ENCODE assay signal across 8 cellular contexts in the genomic region with DNA sequence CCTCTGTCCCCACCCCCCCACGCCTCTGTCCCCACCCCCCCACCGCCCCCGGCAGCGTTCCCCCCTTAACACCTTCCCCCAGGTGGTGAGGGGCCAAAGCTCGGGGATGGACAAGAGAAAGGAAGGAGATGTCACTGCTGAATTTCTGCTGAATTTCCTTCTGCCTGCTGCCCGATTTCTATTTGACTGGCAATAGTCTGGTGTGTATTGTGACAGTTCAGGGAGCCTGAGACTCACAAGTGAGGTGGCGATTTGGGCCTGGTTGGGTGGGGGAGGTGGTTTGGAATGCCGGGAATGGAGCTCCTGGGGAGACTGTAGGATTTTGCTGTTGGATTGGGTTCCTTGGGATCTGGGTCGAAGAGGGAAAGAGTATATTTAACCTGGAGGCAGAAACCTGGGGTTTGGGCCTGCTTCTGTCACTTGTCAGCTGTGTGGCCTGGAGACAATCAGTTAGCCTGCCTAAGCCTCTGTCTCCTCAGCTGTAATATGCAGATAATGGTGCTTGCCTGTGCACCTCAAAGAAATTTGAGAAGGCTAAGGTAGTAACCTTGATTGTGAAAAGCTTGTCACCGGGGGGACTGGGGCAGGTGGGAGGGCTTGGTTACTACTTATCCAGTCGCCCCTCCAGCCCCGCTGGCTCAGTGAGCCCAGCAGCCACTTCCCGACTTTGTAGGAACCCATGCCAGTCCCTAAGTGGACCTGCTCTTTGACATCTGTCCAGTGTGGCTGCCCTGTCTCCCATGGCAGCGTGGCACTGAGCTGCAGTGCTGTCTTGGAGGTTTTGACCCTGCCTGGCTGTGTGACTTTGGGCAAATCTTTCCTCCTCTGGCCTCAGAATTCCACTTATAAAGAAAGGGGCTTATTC. TPM values are rescaled to one million over a fixed set of nuclear protein-coding genes. Genes with fewer than 3 reads are reported as not detected.
DNase-seq lines count a peak whose midpoint lies in the region; ATAC-seq and TF ChIP-seq lines count a peak whose summit lies in the region.

No MANE protein-coding gene starts in this region.

- ATAC-seq in natural killer cell (peak in 1 of 3 donors; percentile 18), GM21447 (IDR thresholded peaks at IDR 0.05; ENCODE audit: unreplicated experiment) (no peak)

- intact Hi-C loops in natural killer cell (cut with micrococcal nuclease): loop anchor here (1.0 to 2.0 kb wide), 3 partner anchors 7 to 20 kb away; a partner anchor contains a TSS

- H3K9me3 Mint-ChIP-seq in endodermal cell (no peaks in the 10 kb centered on the region), natural killer cell (no peaks in the 10 kb centered on the region)

- H3K9ac ChIP-seq in endodermal cell (ENCODE audit: extremely low read depth, low read length, poor library complexity, severe bottlenecking): peak overlapping the region; percentile 91

- H3K9me3 ChIP-seq in endodermal cell (ENCODE audit: control insufficient read depth, low read length): no peaks in the 10 kb centered on the region

- H3K4me1 Mint-ChIP-seq in endodermal cell (peaks cover 40% of the 10 kb centered on the region), natural killer cell (peaks cover 11 to 43% of the 10 kb centered on the region in 2 donors)

- no peak for TF ChIP-seq CTCF in RWPE1 (conservative IDR thresholded peaks at IDR 0.05; ENCODE audit: low read depth)
- TF ChIP-seq CTCF in endodermal cell (conservative IDR thresholded peaks at IDR 0.05): no peak
- TF ChIP-seq CTCF in natural killer cell (IDR thresholded peaks at IDR 0.05): no peak

- H3K4me3 ChIP-seq in endodermal cell (ENCODE audit: low read length): peak overlapping the region; percentile 71

- H3K36me3 ChIP-seq in endodermal cell (ENCODE audit: control insufficient read depth, insufficient read depth, low read length): peaks cover 21% of the 10 kb centered on the region

- WGBS in endodermal cell (ENCODE audit: insufficient coverage in 1 of 2, insufficient read length in 1 of 2), 2 experiments: 25 to 46% methylated on average over 7 to 10 of the region's 14 CpGs

- H3K27ac Mint-ChIP-seq in endodermal cell (peak overlapping the region; percentile 91), natural killer cell (peak overlapping the region; percentile 96 to 99)

- peaks cover 21% of the 10 kb centered on the region for H3K4me1 ChIP-seq in endodermal cell (ENCODE audit: control insufficient read depth, insufficient read depth, low read length)

- POLR2A ChIA-PET in RWPE1 (lab: Yijun Ruan, JAX; ENCODE audit: low non-redundant PET): interaction anchor here (0.6 to 1.0 kb wide), 2 partner anchors 8 to 11 kb away, joined by 3 to 10 read pairs; a partner anchor contains a TSS

- DNase-seq in NCI-H1417 (lab: John Stamatoyannopoulos, UW) (peak in 2 of 3 experiments; percentile 32 to 67), NCI-H1417 treated with DMSO at 0.1 percent for 48 hours (lab: John Stamatoyannopoulos, UW) (no peak), RWPE1 (ENCODE audit: low spot score) (no peak), endodermal cell (peak; percentile 95), natural killer cell (no peak), cerebellum (ENCODE audit: low spot score) (no peak), NCI-H2029 (lab: John Stamatoyannopoulos, UW) (no peak)

- H3K27ac ChIP-seq in RWPE1 (peak overlapping the region; percentile 98), endodermal cell (ENCODE audit: low read depth, low read length) (peak overlapping the region; percentile 93)

- H3K36me3 Mint-ChIP-seq in endodermal cell (ENCODE audit: low read depth) (peaks cover 8% of the 10 kb centered on the region), natural killer cell (no peaks in the 10 kb centered on the region)

- H3K4me3 Mint-ChIP-seq in endodermal cell: peak overlapping the region; percentile 52
- H3K4me3 Mint-ChIP-seq in natural killer cell: peak overlapping the region; percentile 74

- H3K27me3 ChIP-seq in endodermal cell (ENCODE audit: control insufficient read depth, insufficient read depth, low read length, poor library complexity, severe bottlenecking): no peaks in the 10 kb centered on the region

- CTCF ChIA-PET in RWPE1 (lab: Yijun Ruan, JAX): interaction anchor here (0.6 to 1.8 kb wide), 2 partner anchors 10 to 25 kb away, joined by 3 to 6 read pairs; no protein-coding TSS in a partner anchor

- H3K27me3 Mint-ChIP-seq in endodermal cell (ENCODE audit: insufficient read depth) (peaks cover 5% of the 10 kb centered on the region), natural killer cell (ENCODE audit: low read depth in 2 of 2) (peaks cover 0 to 7% of the 10 kb centered on the region in 2 donors)

RNA-seq across cellular contexts. Expression of a gene that starts 7.7 kb away (rescaled TPM):
- 10 to 100 TPM; 41.2 to 42.0 TPM for total RNA-seq in endodermal cell
- polyA plus RNA-seq in endodermal cell (2013, experiment 1 of 2): 46.3 TPM
- polyA plus RNA-seq in endodermal cell (2013, experiment 2 of 2): 45.5 TPM
- 100 to 1,000 TPM; 201 to 504 (median 273) TPM for total RNA-seq in natural killer cell
- 26.9 TPM for total RNA-seq in cerebellum

RNA-seq across cellular contexts. Expression of a gene that starts 24.6 kb away (rescaled TPM):
- total RNA-seq in endodermal cell (10 to 100 TPM; 91.8 to 94.3 TPM), natural killer cell (under 1 TPM; 0.05 to 0.16 (median 0.14) TPM), cerebellum (49.8 TPM)
- polyA plus RNA-seq in endodermal cell (2013, experiment 1 of 2): 91.4 TPM
- 89.4 TPM for polyA plus RNA-seq in endodermal cell (2013, experiment 2 of 2)

RNA-seq across cellular contexts. Expression of a gene that starts 45.9 kb away (rescaled TPM):
- total RNA-seq in endodermal cell (10 to 100 TPM; 82.0 to 84.4 TPM), natural killer cell (under 1 TPM in 1 of 3 donors, not detected in 2; 0.82 TPM), cerebellum (not detected)
- 10.3 TPM for polyA plus RNA-seq in endodermal cell (2013, experiment 1 of 2)
- polyA plus RNA-seq in endodermal cell (2013, experiment 2 of 2): 7.8 TPM

RNA-seq across cellular contexts. Expression of a gene that starts 46.5 kb away (rescaled TPM):
- 10 to 100 TPM in 1 of 2 donors, 1 to 10 TPM in 1; 6.4 to 10.3 TPM for total RNA-seq in endodermal cell
- 5.0 TPM for polyA plus RNA-seq in endodermal cell (2013, experiment 1 of 2)
- 3.4 TPM for polyA plus RNA-seq in endodermal cell (2013, experiment 2 of 2)
- 10 to 100 TPM in 1 of 3 donors, 1 to 10 TPM in 2; 2.6 to 13.0 (median 7.0) TPM for total RNA-seq in natural killer cell
- total RNA-seq in cerebellum: 12.3 TPM

RNA-seq across cellular contexts. Expression of a gene that starts 52.3 kb away (rescaled TPM):
- total RNA-seq in endodermal cell: 100 to 1,000 TPM in 1 of 2 donors, 10 to 100 TPM in 1; 84.4 to 101 TPM
- 74.4 TPM for polyA plus RNA-seq in endodermal cell (2013, experiment 1 of 2)
- 67.3 TPM for polyA plus RNA-seq in endodermal cell (2013, experiment 2 of 2)
- 10 to 100 TPM; 23.5 to 26.1 (median 24.6) TPM for total RNA-seq in natural killer cell
- total RNA-seq in cerebellum: 19.6 TPM

Comparison
In these comparisons a context has a peak if more than half of its experiments do, and no peak if none do; other contexts are left out.
1. DNase-seq: peak in NCI-H1417 (2 of 3) and endodermal cell (single experiment); none in NCI-H1417 treated with DMSO at 0.1 percent for 48 hours (single experiment), RWPE1 (single experiment), natural killer cell (single experiment), cerebellum (single experiment) and NCI-H2029 (single experiment).
2. RNA of a gene that starts 24.6 kb away (total RNA-seq): 91.8 to 94.3 TPM in endodermal cell and 49.8 TPM in cerebellum (single experiment); 0.05 to 0.16 TPM in natural killer cell; every median in the first group is over 10 times any median in the second.
3. RNA of a gene that starts 45.9 kb away (total RNA-seq): 82.0 to 84.4 TPM in endodermal cell; not detected in cerebellum (single experiment) and 0.82 TPM in natural killer cell; every median in the first group is over 10 times any median in the second.